In the genomic region with DNA sequence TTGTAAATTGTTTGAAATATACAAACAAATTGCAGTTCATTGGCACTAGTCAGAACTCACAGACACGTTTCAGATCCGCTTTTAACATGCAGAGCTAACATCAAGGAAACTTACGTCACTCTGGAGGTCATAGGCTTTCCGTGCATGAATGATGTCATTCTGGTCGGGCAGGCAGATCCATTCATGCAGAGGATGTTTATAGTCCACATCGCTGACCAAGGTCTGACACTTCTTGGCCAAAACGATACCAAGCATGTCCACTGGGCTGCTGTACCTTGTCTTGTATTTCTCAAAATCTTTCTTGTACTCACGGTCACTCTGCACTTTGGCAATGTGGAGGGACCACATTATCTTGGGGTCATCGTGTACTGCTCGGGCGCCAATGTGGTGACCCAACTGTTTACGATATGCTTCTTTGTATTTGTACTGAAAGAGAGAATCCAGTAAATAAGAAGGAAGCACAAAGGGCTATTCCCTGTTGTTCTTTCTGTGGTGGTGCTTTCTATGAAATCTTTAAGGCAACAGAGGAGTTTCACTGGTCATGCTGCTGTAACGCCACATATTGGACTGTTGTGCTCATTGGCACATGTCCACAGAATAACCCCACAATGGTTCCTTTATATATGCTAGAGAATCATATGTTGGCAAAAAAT, we compare ENCODE assay signal across 1 cellular context.
TF ChIP-seq lines count a peak whose summit lies in the region.

No MANE protein-coding gene starts in this region.

TF ChIP-seq in SK-N-SH, 30 proteins besides CTCF, POLR2A, EP300 and RAD21 (continued from another document):
- no peak for TF ChIP-seq NFIC (IDR thresholded peaks at IDR 0.05; ENCODE audit: borderline replicate concordance)
